In genomic region chr19:10517361-10517759, GRCh38 we compare ENCODE assay signal across 9 cellular contexts. TPM values are rescaled to one million over a fixed set of nuclear protein-coding genes. Genes with fewer than 3 reads are reported as not detected.
DNase-seq lines count a peak whose midpoint lies in the region; FAIRE-seq and TF ChIP-seq lines count a peak whose summit lies in the region.
"Had no signal": no experiment of that assay in that cellular context is flagged by ENCODE, and none has a peak within 500 bp of the region (broad histone marks: within the 10 kb centered on the region; RNA-seq: fewer than 3 reads in every experiment).

S1PR5 (minus strand) TSS chr19:10517447; CDS start chr19:10515011, 2,436 bp downstream.

- H2AFZ ChIP-seq in Karpas-422 (ENCODE audit: low read length): no peak within 1 kb of the TSS
- peak within 1 kb of the TSS; percentile 64 for H2AFZ ChIP-seq in astrocyte (ENCODE audit: low read depth, low read length)

- H3K36me3 Mint-ChIP-seq in astrocyte (ENCODE audit: low read depth, unreplicated experiment) (peaks cover 4% of the 10 kb centered on the region), immature natural killer cell (peaks cover 26 to 34% (median 26%) of the 10 kb centered on the region in 3 donors)

- H3K79me2 ChIP-seq in Karpas-422 (ENCODE audit: low read length) (no peaks in the 10 kb centered on the region), astrocyte (ENCODE audit: insufficient read depth, low read length) (no peaks in the 10 kb centered on the region)

- H3K4me1 ChIP-seq in Karpas-422 (ENCODE audit: low read length) (no peaks in the 10 kb centered on the region), astrocyte (ENCODE audit: insufficient read depth, low read length) (peaks cover 4% of the 10 kb centered on the region)

- H3K27ac ChIP-seq in Karpas-422 (ENCODE audit: low read length) (no peak within 1 kb of the TSS), astrocyte (ENCODE audit: low read depth, low read length) (no peak within 1 kb of the TSS), substantia nigra (ENCODE audit: low read depth, low read length, poor library complexity, severe bottlenecking) (peak within 1 kb of the TSS; percentile 100), WERI-Rb-1 (no peak within 1 kb of the TSS)

- no peaks in the 10 kb centered on the region for H3K27me3 ChIP-seq in Karpas-422 (ENCODE audit: low read length)
- peaks cover 66% of the 10 kb centered on the region for H3K27me3 ChIP-seq in astrocyte (ENCODE audit: insufficient read depth, low read length)
- no peaks in the 10 kb centered on the region for H3K27me3 ChIP-seq in WERI-Rb-1 (ENCODE audit: insufficient read depth, low read depth, severe bottlenecking)

- no peaks in the 10 kb centered on the region for H3K9me2 ChIP-seq in Karpas-422 (replicated peaks; ENCODE audit: insufficient read depth, low read length)

- H3K9me3 Mint-ChIP-seq in astrocyte (ENCODE audit: unreplicated experiment) (peaks cover 4% of the 10 kb centered on the region), immature natural killer cell (no peaks in the 10 kb centered on the region)

- H3K27me3 Mint-ChIP-seq in astrocyte (ENCODE audit: low read depth, unreplicated experiment) (peaks cover 52% of the 10 kb centered on the region), immature natural killer cell (ENCODE audit: low read depth in 3 of 3) (peaks cover 42 to 77% (median 67%) of the 10 kb centered on the region in 3 donors)

- no peak within 1 kb of the TSS for H3K9ac ChIP-seq in Karpas-422 (ENCODE audit: low read length)
- H3K9ac ChIP-seq in astrocyte (ENCODE audit: low read length): no peak within 1 kb of the TSS

- peak; percentile 25 for DNase-seq in COR-L47 (lab: John Stamatoyannopoulos, UW)
- DNase-seq in Karpas-422: peak; percentile 22
- no peak for DNase-seq in astrocyte (ENCODE audit: low read depth)
- DNase-seq in immature natural killer cell: peak; percentile 73 to 78 (median 74)
- DNase-seq in substantia nigra (lab: John Stamatoyannopoulos, UW): peak; percentile 53 to 93 (median 83)
- DNase-seq in activated CD4-positive, alpha-beta T cell treated with anti-CD3 and anti-CD28 coated beads, Interleukin-2, amount 50 U/mL, for 48 hours: no peak
- DNase-seq in WERI-Rb-1: no peak
- no peak for DNase-seq in SKM-1 (lab: John Stamatoyannopoulos, UW; ENCODE audit: unreplicated experiment)

- H3K9me3 ChIP-seq in Karpas-422 (ENCODE audit: low read length) (no peaks in the 10 kb centered on the region), astrocyte (ENCODE audit: insufficient read depth, low read depth, low read length) (no peaks in the 10 kb centered on the region), WERI-Rb-1 (ENCODE audit: severe bottlenecking) (no peaks in the 10 kb centered on the region)

- no peak within 1 kb of the TSS for H3K4me2 ChIP-seq in Karpas-422 (ENCODE audit: low read depth, low read length, poor library complexity, severe bottlenecking)
- H3K4me2 ChIP-seq in astrocyte (ENCODE audit: low read length): peak within 1 kb of the TSS; percentile 79

- no peak within 1 kb of the TSS for H3K4me3 ChIP-seq in Karpas-422 (ENCODE audit: low read length)
- H3K4me3 ChIP-seq in astrocyte (ENCODE audit: insufficient read depth, low read depth, low read length): peak within 1 kb of the TSS; percentile 33
- no peak within 1 kb of the TSS for H3K4me3 ChIP-seq in WERI-Rb-1 (ENCODE audit: low read depth, low read length)

- H3K36me3 ChIP-seq in Karpas-422 (ENCODE audit: insufficient read depth, low read length) (no peaks in the 10 kb centered on the region), astrocyte (ENCODE audit: insufficient read depth, low read length) (no peaks in the 10 kb centered on the region), WERI-Rb-1 (no peaks in the 10 kb centered on the region)

- FAIRE-seq in astrocyte (lab: Jason Lieb, UNC): no peak

- H3K4me3 Mint-ChIP-seq in astrocyte (ENCODE audit: unreplicated experiment): peak within 1 kb of the TSS; percentile 83
- peak within 1 kb of the TSS; percentile 92 to 99 (median 93) for H3K4me3 Mint-ChIP-seq in immature natural killer cell

- H3K4me1 Mint-ChIP-seq in astrocyte (ENCODE audit: low read depth, unreplicated experiment): peaks cover 8% of the 10 kb centered on the region
- peaks cover 59 to 65% of the 10 kb centered on the region in 2 donors for H3K4me1 Mint-ChIP-seq in immature natural killer cell

- H3K27ac Mint-ChIP-seq in astrocyte (ENCODE audit: unreplicated experiment): peak within 1 kb of the TSS; percentile 18
- H3K27ac Mint-ChIP-seq in immature natural killer cell: peak within 1 kb of the TSS; percentile 98 to 100 (median 100)

- TF ChIP-seq CTCF in astrocyte (IDR thresholded peaks at IDR 0.05; ENCODE audit: insufficient read depth, low read depth, low read length): no peak
- no peak for TF ChIP-seq CTCF in WERI-Rb-1 (IDR thresholded peaks at IDR 0.05; ENCODE audit: low read depth, low read length)

- H4K20me1 ChIP-seq in Karpas-422 (ENCODE audit: insufficient read depth, low read depth, low read length) (no peaks in the 10 kb centered on the region), astrocyte (ENCODE audit: insufficient read depth, low read length) (no peaks in the 10 kb centered on the region)

RNA-seq across cellular contexts. Expression of gene S1PR5, which starts in this region (rescaled TPM):
- not detected in 2 replicates for total RNA-seq in Karpas-422 (2014; rRNA removed; shearing (Covaris generic); ENCODE audit: low replicate concordance)
- total RNA-seq in astrocyte: 1.00 and 1.1 TPM in 2 replicates
- 100 to 1,000 TPM; 383 to 659 (median 399) TPM for polyA plus RNA-seq in immature natural killer cell
- total RNA-seq: RPMI7951 had no signal

Comparison
In these comparisons a context has a peak if more than half of its experiments do, and no peak if none do; other contexts are left out.
1. Peak in DNase-seq in Karpas-422; RNA of the gene not detected or under 1 TPM.
2. DNase-seq: peak in COR-L47 (single experiment), immature natural killer cell (3 of 3) and substantia nigra (49 of 49); none in astrocyte (single experiment), activated CD4-positive, alpha-beta T cell treated with anti-CD3 and anti-CD28 coated beads, Interleukin-2, amount 50 U/mL, for 48 hours (0 of 2), WERI-Rb-1 (single experiment) and SKM-1 (single experiment).